In the genomic region with DNA sequence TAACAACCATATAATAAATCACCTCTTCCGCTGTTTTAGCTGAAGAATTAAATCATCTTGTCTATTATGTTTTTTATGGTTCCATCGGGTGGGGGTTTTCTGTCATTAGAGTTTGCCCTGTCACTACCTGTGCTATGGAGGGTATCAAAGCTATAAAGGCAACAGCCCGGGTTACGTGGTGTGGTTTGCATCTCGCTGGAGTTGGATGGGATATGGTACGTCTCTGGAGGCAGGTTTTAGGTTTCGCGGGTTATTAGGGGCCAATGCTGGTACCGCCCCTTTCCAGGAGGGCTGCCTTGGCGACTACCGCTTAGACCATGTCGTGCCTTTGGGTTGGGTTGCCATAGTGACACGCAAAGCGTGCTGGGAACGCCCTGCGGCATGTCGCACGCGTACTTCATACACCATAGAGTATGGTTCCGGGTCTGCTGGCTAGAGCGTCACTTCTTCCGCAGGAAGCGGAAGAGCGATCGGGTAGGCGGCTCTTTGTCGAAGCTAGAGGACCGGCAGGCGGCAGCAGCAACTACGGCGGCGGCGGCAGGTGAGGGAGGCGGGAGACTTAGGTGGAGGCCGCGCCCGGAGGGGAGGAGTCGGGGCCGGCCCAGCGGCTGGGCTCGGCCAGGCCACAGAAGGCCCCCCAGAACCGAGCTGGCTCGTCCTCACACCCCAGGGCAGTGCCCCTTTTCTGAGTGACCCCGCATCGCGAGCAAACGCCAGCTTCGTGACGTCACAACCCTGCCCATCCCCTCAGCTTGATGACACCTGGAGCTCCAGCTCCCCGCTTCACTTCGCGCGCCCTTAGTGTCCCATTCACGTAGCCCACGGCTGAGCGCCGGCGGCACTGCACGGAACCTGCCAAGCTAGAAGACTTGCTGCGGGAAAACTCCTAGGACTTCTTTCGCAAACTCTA, we compare ENCODE assay signal across 1 cellular context.
TF ChIP-seq lines count a peak whose summit lies in the region.

A gene with protein sequence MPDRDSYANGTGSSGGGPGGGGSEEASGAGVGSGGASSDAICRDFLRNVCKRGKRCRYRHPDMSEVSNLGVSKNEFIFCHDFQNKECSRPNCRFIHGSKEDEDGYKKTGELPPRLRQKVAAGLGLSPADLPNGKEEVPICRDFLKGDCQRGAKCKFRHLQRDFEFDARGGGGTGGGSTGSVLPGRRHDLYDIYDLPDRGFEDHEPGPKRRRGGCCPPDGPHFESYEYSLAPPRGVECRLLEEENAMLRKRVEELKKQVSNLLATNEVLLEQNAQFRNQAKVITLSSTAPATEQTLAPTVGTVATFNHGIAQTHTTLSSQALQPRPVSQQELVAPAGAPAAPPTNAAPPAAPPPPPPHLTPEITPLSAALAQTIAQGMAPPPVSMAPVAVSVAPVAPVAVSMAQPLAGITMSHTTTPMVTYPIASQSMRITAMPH (plus strand): TSS at position 489 of the 910 bp plus-strand sequence. CDS start 2,297 bp downstream, outside the sequence.

TF ChIP-seq in K562, 482 proteins besides CTCF, POLR2A, EP300 and RAD21 (continued from another document and continues in another):
- TF ChIP-seq, protein P1, sequence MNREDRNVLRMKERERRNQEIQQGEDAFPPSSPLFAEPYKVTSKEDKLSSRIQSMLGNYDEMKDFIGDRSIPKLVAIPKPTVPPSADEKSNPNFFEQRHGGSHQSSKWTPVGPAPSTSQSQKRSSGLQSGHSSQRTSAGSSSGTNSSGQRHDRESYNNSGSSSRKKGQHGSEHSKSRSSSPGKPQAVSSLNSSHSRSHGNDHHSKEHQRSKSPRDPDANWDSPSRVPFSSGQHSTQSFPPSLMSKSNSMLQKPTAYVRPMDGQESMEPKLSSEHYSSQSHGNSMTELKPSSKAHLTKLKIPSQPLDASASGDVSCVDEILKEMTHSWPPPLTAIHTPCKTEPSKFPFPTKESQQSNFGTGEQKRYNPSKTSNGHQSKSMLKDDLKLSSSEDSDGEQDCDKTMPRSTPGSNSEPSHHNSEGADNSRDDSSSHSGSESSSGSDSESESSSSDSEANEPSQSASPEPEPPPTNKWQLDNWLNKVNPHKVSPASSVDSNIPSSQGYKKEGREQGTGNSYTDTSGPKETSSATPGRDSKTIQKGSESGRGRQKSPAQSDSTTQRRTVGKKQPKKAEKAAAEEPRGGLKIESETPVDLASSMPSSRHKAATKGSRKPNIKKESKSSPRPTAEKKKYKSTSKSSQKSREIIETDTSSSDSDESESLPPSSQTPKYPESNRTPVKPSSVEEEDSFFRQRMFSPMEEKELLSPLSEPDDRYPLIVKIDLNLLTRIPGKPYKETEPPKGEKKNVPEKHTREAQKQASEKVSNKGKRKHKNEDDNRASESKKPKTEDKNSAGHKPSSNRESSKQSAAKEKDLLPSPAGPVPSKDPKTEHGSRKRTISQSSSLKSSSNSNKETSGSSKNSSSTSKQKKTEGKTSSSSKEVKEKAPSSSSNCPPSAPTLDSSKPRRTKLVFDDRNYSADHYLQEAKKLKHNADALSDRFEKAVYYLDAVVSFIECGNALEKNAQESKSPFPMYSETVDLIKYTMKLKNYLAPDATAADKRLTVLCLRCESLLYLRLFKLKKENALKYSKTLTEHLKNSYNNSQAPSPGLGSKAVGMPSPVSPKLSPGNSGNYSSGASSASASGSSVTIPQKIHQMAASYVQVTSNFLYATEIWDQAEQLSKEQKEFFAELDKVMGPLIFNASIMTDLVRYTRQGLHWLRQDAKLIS (CRISPR knock-in tag; IDR thresholded peaks at IDR 0.05): peak; percentile 99
- peak; percentile 84; the same call in 1 of the 2 replicates for TF ChIP-seq GABPB2 (CRISPR knock-in tag; conservative IDR thresholded peaks at IDR 0.05)
- 0 out of 2 replicates have a peak, but pooled peaks have one; percentile 22 for TF ChIP-seq MEF2D (tag; conservative IDR thresholded peaks at IDR 0.05; ENCODE audit: low read depth)
- peak; percentile 64 for TF ChIP-seq SMAD1 (IDR thresholded peaks at IDR 0.05; ENCODE audit: low read depth, low read length, partially characterized antibody)
- no peak for TF ChIP-seq CEBPB (tag; IDR thresholded peaks at IDR 0.05)
- TF ChIP-seq SNIP1 (IDR thresholded peaks at IDR 0.05; ENCODE audit: low read depth): peak; percentile 82
- peak; percentile 90 for TF ChIP-seq CCNT2 (IDR thresholded peaks at IDR 0.05; ENCODE audit: borderline replicate concordance, extremely low read depth, insufficient read length, low read depth, low read length)
- TF ChIP-seq, protein P2, sequence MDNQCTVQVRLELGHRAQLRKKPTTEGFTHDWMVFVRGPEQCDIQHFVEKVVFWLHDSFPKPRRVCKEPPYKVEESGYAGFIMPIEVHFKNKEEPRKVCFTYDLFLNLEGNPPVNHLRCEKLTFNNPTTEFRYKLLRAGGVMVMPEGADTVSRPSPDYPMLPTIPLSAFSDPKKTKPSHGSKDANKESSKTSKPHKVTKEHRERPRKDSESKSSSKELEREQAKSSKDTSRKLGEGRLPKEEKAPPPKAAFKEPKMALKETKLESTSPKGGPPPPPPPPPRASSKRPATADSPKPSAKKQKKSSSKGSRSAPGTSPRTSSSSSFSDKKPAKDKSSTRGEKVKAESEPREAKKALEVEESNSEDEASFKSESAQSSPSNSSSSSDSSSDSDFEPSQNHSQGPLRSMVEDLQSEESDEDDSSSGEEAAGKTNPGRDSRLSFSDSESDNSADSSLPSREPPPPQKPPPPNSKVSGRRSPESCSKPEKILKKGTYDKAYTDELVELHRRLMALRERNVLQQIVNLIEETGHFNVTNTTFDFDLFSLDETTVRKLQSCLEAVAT (IDR thresholded peaks at IDR 0.05): peak; percentile 32 to 61; a peak in 2 of 4 replicates
- TF ChIP-seq, protein P3, sequence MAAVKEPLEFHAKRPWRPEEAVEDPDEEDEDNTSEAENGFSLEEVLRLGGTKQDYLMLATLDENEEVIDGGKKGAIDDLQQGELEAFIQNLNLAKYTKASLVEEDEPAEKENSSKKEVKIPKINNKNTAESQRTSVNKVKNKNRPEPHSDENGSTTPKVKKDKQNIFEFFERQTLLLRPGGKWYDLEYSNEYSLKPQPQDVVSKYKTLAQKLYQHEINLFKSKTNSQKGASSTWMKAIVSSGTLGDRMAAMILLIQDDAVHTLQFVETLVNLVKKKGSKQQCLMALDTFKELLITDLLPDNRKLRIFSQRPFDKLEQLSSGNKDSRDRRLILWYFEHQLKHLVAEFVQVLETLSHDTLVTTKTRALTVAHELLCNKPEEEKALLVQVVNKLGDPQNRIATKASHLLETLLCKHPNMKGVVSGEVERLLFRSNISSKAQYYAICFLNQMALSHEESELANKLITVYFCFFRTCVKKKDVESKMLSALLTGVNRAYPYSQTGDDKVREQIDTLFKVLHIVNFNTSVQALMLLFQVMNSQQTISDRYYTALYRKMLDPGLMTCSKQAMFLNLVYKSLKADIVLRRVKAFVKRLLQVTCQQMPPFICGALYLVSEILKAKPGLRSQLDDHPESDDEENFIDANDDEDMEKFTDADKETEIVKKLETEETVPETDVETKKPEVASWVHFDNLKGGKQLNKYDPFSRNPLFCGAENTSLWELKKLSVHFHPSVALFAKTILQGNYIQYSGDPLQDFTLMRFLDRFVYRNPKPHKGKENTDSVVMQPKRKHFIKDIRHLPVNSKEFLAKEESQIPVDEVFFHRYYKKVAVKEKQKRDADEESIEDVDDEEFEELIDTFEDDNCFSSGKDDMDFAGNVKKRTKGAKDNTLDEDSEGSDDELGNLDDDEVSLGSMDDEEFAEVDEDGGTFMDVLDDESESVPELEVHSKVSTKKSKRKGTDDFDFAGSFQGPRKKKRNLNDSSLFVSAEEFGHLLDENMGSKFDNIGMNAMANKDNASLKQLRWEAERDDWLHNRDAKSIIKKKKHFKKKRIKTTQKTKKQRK (IDR thresholded peaks at IDR 0.05; ENCODE audit: borderline replicate concordance, low read depth, low read length): 0 out of 2 replicates have a peak, but pooled peaks have one; percentile 22
- TF ChIP-seq FOXK1 (CRISPR knock-in tag; IDR thresholded peaks at IDR 0.05; ENCODE audit: borderline replicate concordance): peak; percentile 6; the same call in 1 of the 2 replicates
- peak; percentile 85; the same call in 1 of the 2 replicates for TF ChIP-seq ZNF445 (CRISPR knock-in tag; IDR thresholded peaks at IDR 0.05; ENCODE audit: low read depth)
- no peak for TF ChIP-seq NR3C1 (CRISPR knock-in tag; IDR thresholded peaks at IDR 0.05)
- TF ChIP-seq HNRNPLL (IDR thresholded peaks at IDR 0.05; ENCODE audit: low read depth, low read length, poor library complexity, severe bottlenecking): peak; percentile 93
- TF ChIP-seq TEAD4 (IDR thresholded peaks at IDR 0.05; ENCODE audit: low read length): peak; percentile 73
- no peak for TF ChIP-seq TEAD4 (CRISPR knock-in tag; IDR thresholded peaks at IDR 0.05; ENCODE audit: borderline replicate concordance)
- TF ChIP-seq, protein P4, sequence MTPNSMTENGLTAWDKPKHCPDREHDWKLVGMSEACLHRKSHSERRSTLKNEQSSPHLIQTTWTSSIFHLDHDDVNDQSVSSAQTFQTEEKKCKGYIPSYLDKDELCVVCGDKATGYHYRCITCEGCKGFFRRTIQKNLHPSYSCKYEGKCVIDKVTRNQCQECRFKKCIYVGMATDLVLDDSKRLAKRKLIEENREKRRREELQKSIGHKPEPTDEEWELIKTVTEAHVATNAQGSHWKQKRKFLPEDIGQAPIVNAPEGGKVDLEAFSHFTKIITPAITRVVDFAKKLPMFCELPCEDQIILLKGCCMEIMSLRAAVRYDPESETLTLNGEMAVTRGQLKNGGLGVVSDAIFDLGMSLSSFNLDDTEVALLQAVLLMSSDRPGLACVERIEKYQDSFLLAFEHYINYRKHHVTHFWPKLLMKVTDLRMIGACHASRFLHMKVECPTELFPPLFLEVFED (CRISPR knock-in tag; conservative IDR thresholded peaks at IDR 0.05): peak; percentile 99
- TF ChIP-seq RHOXF2B (CRISPR knock-in tag; conservative IDR thresholded peaks at IDR 0.05): peak; percentile 86; the same call in 1 of the 2 replicates
- TF ChIP-seq NBN (IDR thresholded peaks at IDR 0.05; ENCODE audit: low read depth): peak; percentile 87
- TF ChIP-seq E2F3 (CRISPR knock-in tag; IDR thresholded peaks at IDR 0.05): no peak
- TF ChIP-seq SNRNP70 (optimal IDR thresholded peaks at IDR 0.05; ENCODE audit: low read depth, low read length): peak; percentile 76
- TF ChIP-seq NFRKB (IDR thresholded peaks at IDR 0.05; ENCODE audit: low read depth): 0 out of 2 replicates have a peak, but pooled peaks have one; percentile 18
- TF ChIP-seq, protein P5, sequence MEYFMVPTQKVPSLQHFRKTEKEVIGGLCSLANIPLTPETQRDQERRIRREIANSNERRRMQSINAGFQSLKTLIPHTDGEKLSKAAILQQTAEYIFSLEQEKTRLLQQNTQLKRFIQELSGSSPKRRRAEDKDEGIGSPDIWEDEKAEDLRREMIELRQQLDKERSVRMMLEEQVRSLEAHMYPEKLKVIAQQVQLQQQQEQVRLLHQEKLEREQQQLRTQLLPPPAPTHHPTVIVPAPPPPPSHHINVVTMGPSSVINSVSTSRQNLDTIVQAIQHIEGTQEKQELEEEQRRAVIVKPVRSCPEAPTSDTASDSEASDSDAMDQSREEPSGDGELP (CRISPR knock-in tag; IDR thresholded peaks at IDR 0.05; ENCODE audit: borderline replicate concordance): peak; percentile 97
- peak; percentile 99 for TF ChIP-seq SUPT5H (IDR thresholded peaks at IDR 0.05)
- TF ChIP-seq ELF1 (tag; IDR thresholded peaks at IDR 0.05): peak; percentile 99
- TF ChIP-seq SLC30A9 (CRISPR knock-in tag; IDR thresholded peaks at IDR 0.05): no peak
- TF ChIP-seq, protein P6, sequence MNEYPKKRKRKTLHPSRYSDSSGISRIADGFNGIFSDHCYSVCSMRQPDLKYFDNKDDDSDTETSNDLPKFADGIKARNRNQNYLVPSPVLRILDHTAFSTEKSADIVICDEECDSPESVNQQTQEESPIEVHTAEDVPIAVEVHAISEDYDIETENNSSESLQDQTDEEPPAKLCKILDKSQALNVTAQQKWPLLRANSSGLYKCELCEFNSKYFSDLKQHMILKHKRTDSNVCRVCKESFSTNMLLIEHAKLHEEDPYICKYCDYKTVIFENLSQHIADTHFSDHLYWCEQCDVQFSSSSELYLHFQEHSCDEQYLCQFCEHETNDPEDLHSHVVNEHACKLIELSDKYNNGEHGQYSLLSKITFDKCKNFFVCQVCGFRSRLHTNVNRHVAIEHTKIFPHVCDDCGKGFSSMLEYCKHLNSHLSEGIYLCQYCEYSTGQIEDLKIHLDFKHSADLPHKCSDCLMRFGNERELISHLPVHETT (CRISPR knock-in tag; conservative IDR thresholded peaks at IDR 0.05 in 1 of 2, IDR thresholded peaks at IDR 0.05 in 1 of 2): peak in 1 of 2 experiments; percentile 98; a peak in 2 of 4 replicates
- TF ChIP-seq OTX1 (CRISPR knock-in tag; IDR thresholded peaks at IDR 0.05): peak; percentile 97
- peak; percentile 49; the same call in 1 of the 2 replicates for TF ChIP-seq ZNF717 (CRISPR knock-in tag; IDR thresholded peaks at IDR 0.05)
- no peak for TF ChIP-seq ZFPM2 (CRISPR knock-in tag; IDR thresholded peaks at IDR 0.05)
- peak; percentile 85 for TF ChIP-seq NFXL1 (CRISPR knock-in tag; IDR thresholded peaks at IDR 0.05)
- TF ChIP-seq MAZ (CRISPR knock-in tag; conservative IDR thresholded peaks at IDR 0.05 in 1 of 2, IDR thresholded peaks at IDR 0.05 in 1 of 2): peak; percentile 84 to 94; a peak in 3 of 4 replicates
- peak; percentile 92 for TF ChIP-seq CXXC5 (CRISPR knock-in tag; IDR thresholded peaks at IDR 0.05)
- 0 out of 2 replicates have a peak, but pooled peaks have one; percentile 62 for TF ChIP-seq HIVEP1 (CRISPR knock-in tag; IDR thresholded peaks at IDR 0.05)
- TF ChIP-seq SMAD4 (CRISPR knock-in tag; conservative IDR thresholded peaks at IDR 0.05): peak; percentile 78; the same call in 1 of the 2 replicates
- TF ChIP-seq, protein P7, sequence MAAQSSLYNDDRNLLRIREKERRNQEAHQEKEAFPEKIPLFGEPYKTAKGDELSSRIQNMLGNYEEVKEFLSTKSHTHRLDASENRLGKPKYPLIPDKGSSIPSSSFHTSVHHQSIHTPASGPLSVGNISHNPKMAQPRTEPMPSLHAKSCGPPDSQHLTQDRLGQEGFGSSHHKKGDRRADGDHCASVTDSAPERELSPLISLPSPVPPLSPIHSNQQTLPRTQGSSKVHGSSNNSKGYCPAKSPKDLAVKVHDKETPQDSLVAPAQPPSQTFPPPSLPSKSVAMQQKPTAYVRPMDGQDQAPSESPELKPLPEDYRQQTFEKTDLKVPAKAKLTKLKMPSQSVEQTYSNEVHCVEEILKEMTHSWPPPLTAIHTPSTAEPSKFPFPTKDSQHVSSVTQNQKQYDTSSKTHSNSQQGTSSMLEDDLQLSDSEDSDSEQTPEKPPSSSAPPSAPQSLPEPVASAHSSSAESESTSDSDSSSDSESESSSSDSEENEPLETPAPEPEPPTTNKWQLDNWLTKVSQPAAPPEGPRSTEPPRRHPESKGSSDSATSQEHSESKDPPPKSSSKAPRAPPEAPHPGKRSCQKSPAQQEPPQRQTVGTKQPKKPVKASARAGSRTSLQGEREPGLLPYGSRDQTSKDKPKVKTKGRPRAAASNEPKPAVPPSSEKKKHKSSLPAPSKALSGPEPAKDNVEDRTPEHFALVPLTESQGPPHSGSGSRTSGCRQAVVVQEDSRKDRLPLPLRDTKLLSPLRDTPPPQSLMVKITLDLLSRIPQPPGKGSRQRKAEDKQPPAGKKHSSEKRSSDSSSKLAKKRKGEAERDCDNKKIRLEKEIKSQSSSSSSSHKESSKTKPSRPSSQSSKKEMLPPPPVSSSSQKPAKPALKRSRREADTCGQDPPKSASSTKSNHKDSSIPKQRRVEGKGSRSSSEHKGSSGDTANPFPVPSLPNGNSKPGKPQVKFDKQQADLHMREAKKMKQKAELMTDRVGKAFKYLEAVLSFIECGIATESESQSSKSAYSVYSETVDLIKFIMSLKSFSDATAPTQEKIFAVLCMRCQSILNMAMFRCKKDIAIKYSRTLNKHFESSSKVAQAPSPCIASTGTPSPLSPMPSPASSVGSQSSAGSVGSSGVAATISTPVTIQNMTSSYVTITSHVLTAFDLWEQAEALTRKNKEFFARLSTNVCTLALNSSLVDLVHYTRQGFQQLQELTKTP (IDR thresholded peaks at IDR 0.05; ENCODE audit: low read depth in 1 of 2, partially characterized antibody in 2 of 2): peak in 1 of 2 experiments; percentile 32
- TF ChIP-seq ZNF695 (CRISPR knock-in tag; IDR thresholded peaks at IDR 0.05): 0 out of 2 replicates have a peak, but pooled peaks have one; percentile 40
- TF ChIP-seq PHF20 (IDR thresholded peaks at IDR 0.05; ENCODE audit: partially characterized antibody): peak; percentile 93
